16 cellular contexts compared by ENCODE assay signal in genomic region chr3:30428251-30428650, GRCh38.
A peak's percentile ranks its signal among the peaks of the same experiment; 100 is the strongest.
DNase-seq lines count a peak whose midpoint lies in the region; ATAC-seq and TF ChIP-seq lines count a peak whose summit lies in the region.
"Had no signal": no experiment of that assay in that cellular context is flagged by ENCODE, and none has a peak within 500 bp of the region (broad histone marks: within the 10 kb centered on the region; RNA-seq: fewer than 3 reads in every experiment).

No MANE protein-coding gene starts in this region.

- no peaks in the 10 kb centered on the region for H4K20me1 ChIP-seq in PC-3 (ENCODE audit: low read length)

- no peak overlapping the region for H4K8ac ChIP-seq in mesenchymal stem cell (ENCODE audit: low read length)

- no peak overlapping the region for H3K23ac ChIP-seq in mesenchymal stem cell (ENCODE audit: low read length in 2 of 2)

- H3K36me3 ChIP-seq in PC-3 (ENCODE audit: low read depth, low read length) (no peaks in the 10 kb centered on the region), mesenchymal stem cell (ENCODE audit: control insufficient read depth in 1 of 2, insufficient read depth in 2 of 2, low read depth in 1 of 2, low read length in 2 of 2) (no peaks in the 10 kb centered on the region), prostate gland (no peaks in the 10 kb centered on the region)
- H3K36me3 ChIP-seq: BE2C, pancreas, vagina had no signal

- no peaks in the 10 kb centered on the region for H3K79me1 ChIP-seq in mesenchymal stem cell (replicated peaks; ENCODE audit: low read length, poor library complexity, severe bottlenecking)

- CTCF ChIA-PET in PC-3 (lab: Charles Lee) = no interaction called here

- intact Hi-C loops in PC-3 (cut with micrococcal nuclease) (no loop called here), prostate gland (cut with DNase I) (loop anchor here (10.0 kb wide), 1 partner anchor 73 kb away; no protein-coding TSS in a partner anchor)

- peak; percentile 56 for DNase-seq in COLO829 (ENCODE audit: low spot score)
- DNase-seq in PC-3 = peak; percentile 26
- DNase-seq in epithelial cell of esophagus (ENCODE audit: low read depth) = peak; percentile 28
- DNase-seq in mesenchymal stem cell = peak; percentile 36
- no peak for DNase-seq in prostate gland (ENCODE audit: low spot score)
- DNase-seq in stimulated activated naive CD8-positive, alpha-beta T cell treated with anti-CD3 and anti-CD28 coated beads, Interleukin-15, Interleukin-2, amounts not matched to agents 100 U/mL and 50 U/mL, for 24 hours = no peak
- no peak for DNase-seq in activated CD4-positive, alpha-beta T cell treated with anti-CD3 and anti-CD28 coated beads for 1 hour
- DNase-seq: BE2C; GDM1; NCI-H1417 treated with DMSO at 0.1 percent for 48 hours; pancreas; stimulated activated CD4-positive, alpha-beta T cell treated with anti-CD3 and anti-CD28 coated beads, Interleukin-2, amount 100 ng/mL, for 48 hours; substantia nigra had no signal

- H3F3A ChIP-seq in PC-3 (ENCODE audit: low read length, unreplicated experiment) = no peaks in the 10 kb centered on the region

- no peak for TF ChIP-seq POLR2A in prostate gland (IDR thresholded peaks at IDR 0.05)

- H3K27ac ChIP-seq in PC-3 (ENCODE audit: low read length) (no peak overlapping the region), mesenchymal stem cell (ENCODE audit: low read length, poor library complexity, severe bottlenecking) (peak overlapping the region; percentile 67), prostate gland (no peak overlapping the region)
- H3K27ac ChIP-seq: pancreas, skin epidermis, vagina had no signal

- no peaks in the 10 kb centered on the region for H3K79me2 ChIP-seq in PC-3 (ENCODE audit: low read length)

- no peak overlapping the region for H2BK5ac ChIP-seq in mesenchymal stem cell (ENCODE audit: low read depth, low read length, poor library complexity, severe bottlenecking)

- H3K4me1 ChIP-seq in PC-3 (ENCODE audit: insufficient read depth, low read length) = no peaks in the 10 kb centered on the region
- H3K4me1 ChIP-seq in mesenchymal stem cell (ENCODE audit: control insufficient read depth, insufficient read depth, low read depth, low read length) = peaks cover 3% of the 10 kb centered on the region
- no peaks in the 10 kb centered on the region for H3K4me1 ChIP-seq in prostate gland (replicated peaks)
- H3K4me1 ChIP-seq: BE2C, pancreas had no signal

- ATAC-seq in PC-3 (no peak), GM18511 (IDR thresholded peaks at IDR 0.05; ENCODE audit: unreplicated experiment) (no peak)
- no peak for ATAC-seq in stimulated activated naive CD8-positive, alpha-beta T cell treated with anti-CD3 and anti-CD28 coated beads, Interleukin-15, Interleukin-2, amounts not matched to agents 100 U/mL and 50 U/mL, for 24 hours
- ATAC-seq: pancreas had no signal

- H3K4me2 ChIP-seq in PC-3 (ENCODE audit: low read length) (no peak overlapping the region), mesenchymal stem cell (ENCODE audit: low read length, poor library complexity, severe bottlenecking) (no peak overlapping the region)

- no peak overlapping the region for H3K4ac ChIP-seq in mesenchymal stem cell (ENCODE audit: low read depth in 1 of 2, low read length in 2 of 2)

- POLR2A ChIA-PET in PC-3 (lab: Charles Lee; ENCODE audit: unreplicated experiment) = no interaction called here

- H3K27me3 ChIP-seq in PC-3 (ENCODE audit: low read length) = no peaks in the 10 kb centered on the region
- H3K27me3 ChIP-seq in mesenchymal stem cell (ENCODE audit: control insufficient read depth in 1 of 2, insufficient read depth in 1 of 2, low read length in 2 of 2) = no peaks in the 10 kb centered on the region
- no peaks in the 10 kb centered on the region for H3K27me3 ChIP-seq in prostate gland (replicated peaks; ENCODE audit: insufficient read depth)
- H3K27me3 ChIP-seq: BE2C, vagina had no signal

- H3K9me2 ChIP-seq in PC-3 (replicated peaks; ENCODE audit: low read length) = no peaks in the 10 kb centered on the region

- TF ChIP-seq CTCF in PC-3 (conservative IDR thresholded peaks at IDR 0.05; ENCODE audit: low read depth, low read length) (no peak), epithelial cell of esophagus (IDR thresholded peaks at IDR 0.05; ENCODE audit: insufficient read depth, low read depth, low read length, missing control alignments) (no peak), prostate gland (IDR thresholded peaks at IDR 0.05) (no peak)

- no peak overlapping the region for H4K91ac ChIP-seq in mesenchymal stem cell (ENCODE audit: low read length)

- H3K9ac ChIP-seq in PC-3 (ENCODE audit: low read length) (no peak overlapping the region), mesenchymal stem cell (ENCODE audit: low read length) (peak overlapping the region; percentile 41)

- H3K4me3 ChIP-seq in PC-3 (ENCODE audit: low read length) (no peak overlapping the region), epithelial cell of esophagus (ENCODE audit: low read length) (no peak overlapping the region), mesenchymal stem cell (ENCODE audit: insufficient read depth in 1 of 2, low read depth in 1 of 2, low read length in 2 of 2) (no peak overlapping the region), prostate gland (no peak overlapping the region)
- H3K4me3 ChIP-seq: pancreas, skin epidermis, vagina had no signal

- H2AFZ ChIP-seq in PC-3 (ENCODE audit: low read length) = no peak overlapping the region
- no peak overlapping the region for H2AFZ ChIP-seq in mesenchymal stem cell (ENCODE audit: low read depth, low read length)

- H3K9me3 ChIP-seq in PC-3 (ENCODE audit: low read length) = no peaks in the 10 kb centered on the region
- no peaks in the 10 kb centered on the region for H3K9me3 ChIP-seq in mesenchymal stem cell (ENCODE audit: control insufficient read depth, low read length)
- H3K9me3 ChIP-seq in prostate gland = no peaks in the 10 kb centered on the region
- H3K9me3 ChIP-seq: BE2C, pancreas, vagina had no signal

- no TSS peak for BruUV-seq in PC-3 (replicated peaks; lab: Mats Ljungman, UMichigan)

- no peak overlapping the region for H3K14ac ChIP-seq in mesenchymal stem cell (ENCODE audit: low read length in 2 of 2)

- no peak overlapping the region for H3K18ac ChIP-seq in mesenchymal stem cell (ENCODE audit: low read depth in 1 of 2, low read length in 2 of 2)

- no peak overlapping the region for H2BK120ac ChIP-seq in mesenchymal stem cell (ENCODE audit: low read depth, low read length)

- H2AK5ac ChIP-seq in mesenchymal stem cell (ENCODE audit: low read length, severe bottlenecking) = no peak overlapping the region

- H2BK15ac ChIP-seq in mesenchymal stem cell (ENCODE audit: low read depth, poor library complexity, severe bottlenecking) = no peak overlapping the region

- H2BK12ac ChIP-seq in mesenchymal stem cell (ENCODE audit: low read length in 2 of 2) = no peak overlapping the region

Comparison
In these comparisons a context has a peak if more than half of its experiments do, and no peak if none do; other contexts are left out.
1. DNase-seq: peak in COLO829 (single experiment), PC-3 (single experiment), epithelial cell of esophagus (single experiment) and mesenchymal stem cell (single experiment); none in prostate gland (single experiment), stimulated activated naive CD8-positive, alpha-beta T cell treated with anti-CD3 and anti-CD28 coated beads, Interleukin-15, Interleukin-2, amounts not matched to agents 100 U/mL and 50 U/mL, for 24 hours (single experiment) and activated CD4-positive, alpha-beta T cell treated with anti-CD3 and anti-CD28 coated beads for 1 hour (single experiment).